In genomic region chr1:115641762-115642167, GRCh38 we compare ENCODE assay signal across 8 cellular contexts. TPM values are rescaled to one million over a fixed set of nuclear protein-coding genes. Genes with fewer than 3 reads are reported as not detected.
A peak's percentile ranks its signal among the peaks of the same experiment; 100 is the strongest.
DNase-seq lines count a peak whose midpoint lies in the region; ATAC-seq and TF ChIP-seq lines count a peak whose summit lies in the region.

Gene VANGL1 (plus strand): TSS chr1:115641970. CDS start chr1:115651414, 9,444 bp downstream.

- peak within 1 kb of the TSS; percentile 45 to 91 (median 82) for H3K27ac ChIP-seq in heart right ventricle
- peak within 1 kb of the TSS; percentile 42 for H3K27ac ChIP-seq in psoas muscle

- peaks cover 22% of the 10 kb centered on the region for H3K9me3 Mint-ChIP-seq in activated naive CD8-positive, alpha-beta T cell (ENCODE audit: low read depth)

- H3K27me3 ChIP-seq in heart right ventricle, result no peaks in the 10 kb centered on the region
- peaks cover 0 to 1% (median 0%) of the 10 kb centered on the region in 3 donors for H3K27me3 ChIP-seq in psoas muscle (ENCODE audit: insufficient read depth in 3 of 3, low read length in 2 of 3)

- H3K4me1 ChIP-seq in ES-I3 (ENCODE audit: insufficient read depth, low read length) (peaks cover 14% of the 10 kb centered on the region), heart right ventricle (peaks cover 0 to 32% (median 16%) of the 10 kb centered on the region in 9 donors), psoas muscle (peaks cover 4% of the 10 kb centered on the region)

- intact Hi-C loops in heart right ventricle (cut with DNase I), result loop anchor here in 3 of 10 donors (5.0 to 10.0 kb wide), 3 partner anchors 53 to 66 kb away; no protein-coding TSS in a partner anchor
- intact Hi-C loops in psoas muscle (cut with DNase I), result no loop called here

- H3K27ac Mint-ChIP-seq in activated naive CD8-positive, alpha-beta T cell, result no peak within 1 kb of the TSS

- DNase-seq in OCI-M1 (lab: John Stamatoyannopoulos, UW) (peak; percentile 69), heart right ventricle (peak; percentile 65 to 81), psoas muscle (peak; percentile 75 to 79), middle frontal gyrus (ENCODE audit: extremely low spot score, low spot score) (no peak)

- no peaks in the 10 kb centered on the region; the same call in 1 of the 2 replicates for H3K9me3 ChIP-seq in ES-I3 (ENCODE audit: control insufficient read depth, insufficient read depth, low read length)
- H3K9me3 ChIP-seq in heart right ventricle, result peaks cover 0 to 32% (median 7%) of the 10 kb centered on the region in 11 donors
- no peaks in the 10 kb centered on the region for H3K9me3 ChIP-seq in psoas muscle

- TF ChIP-seq CTCF in heart right ventricle (IDR thresholded peaks at IDR 0.05), result no peak
- no peak for TF ChIP-seq CTCF in psoas muscle (IDR thresholded peaks at IDR 0.05)

- peak within 1 kb of the TSS; percentile 87 for H3K4me3 Mint-ChIP-seq in activated naive CD8-positive, alpha-beta T cell

- no peaks in the 10 kb centered on the region for H3K36me3 ChIP-seq in ES-I3 (ENCODE audit: insufficient read depth, low read length)
- no peaks in the 10 kb centered on the region for H3K36me3 ChIP-seq in heart right ventricle
- H3K36me3 ChIP-seq in psoas muscle (ENCODE audit: insufficient read depth in 1 of 2, low read depth in 1 of 2), result no peaks in the 10 kb centered on the region

- ATAC-seq in GM21360 (IDR thresholded peaks at IDR 0.05; ENCODE audit: unreplicated experiment), result peak; percentile 62
- peak; percentile 43 for ATAC-seq in HG03565 (IDR thresholded peaks at IDR 0.05; ENCODE audit: unreplicated experiment)
- peak; percentile 84 to 96 (median 86) for ATAC-seq in heart right ventricle
- ATAC-seq in psoas muscle, result peak; percentile 71 to 83 (median 80)

- peak within 1 kb of the TSS; percentile 80 to 98 (median 88) for H3K4me3 ChIP-seq in heart right ventricle
- peak within 1 kb of the TSS; percentile 87 for H3K4me3 ChIP-seq in psoas muscle

- H3K9ac ChIP-seq in ES-I3 (ENCODE audit: low read depth, low read length), result peak within 1 kb of the TSS; percentile 93

- WGBS in heart right ventricle, 2 donors, result 1 to 2% methylated on average over 39 to 61 of the region's 61 CpGs
- 1% methylated on average over 33 to 61 of the region's 61 CpGs for WGBS in psoas muscle, 3 donors

- peaks cover 10% of the 10 kb centered on the region for H3K36me3 Mint-ChIP-seq in activated naive CD8-positive, alpha-beta T cell

- H3K27me3 Mint-ChIP-seq in activated naive CD8-positive, alpha-beta T cell, result peaks cover 28% of the 10 kb centered on the region

- H3K4me1 Mint-ChIP-seq in activated naive CD8-positive, alpha-beta T cell (ENCODE audit: low read depth), result peaks cover 11% of the 10 kb centered on the region

RNA-seq across cellular contexts. Expression of gene VANGL1, which starts in this region (rescaled TPM):
- total RNA-seq in heart right ventricle (1 to 10 TPM; 5.4 to 9.8 (median 7.3) TPM), psoas muscle (1 to 10 TPM; 1.2 to 2.4 (median 1.7) TPM)
- polyA plus RNA-seq in heart right ventricle (1 to 10 TPM; 1.7 to 1.8 TPM), psoas muscle (1 to 10 TPM in 1 of 3 donors, under 1 TPM in 2; 0.48 to 1.1 (median 0.61) TPM)
